25 cellular contexts compared by ENCODE assay signal in the genomic region with DNA sequence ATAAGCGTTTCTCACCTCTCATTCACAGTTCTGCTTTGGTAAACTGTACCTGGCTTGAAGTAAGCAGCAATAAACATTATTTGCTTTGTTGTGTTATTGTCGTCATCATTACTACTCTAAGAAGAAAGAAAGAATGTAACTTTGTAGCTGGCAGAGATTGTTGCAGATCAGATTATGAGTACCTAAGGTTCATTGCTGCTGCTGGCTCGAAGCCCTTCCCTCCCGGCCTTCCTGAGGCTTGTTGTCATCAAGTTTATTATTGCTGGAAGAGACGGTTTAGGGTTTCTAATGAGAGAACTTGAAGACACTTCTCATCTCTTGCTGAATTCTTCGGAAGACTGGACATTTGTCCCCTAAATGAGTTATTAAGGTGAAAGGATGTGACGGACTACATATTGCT.
"Had no signal": no experiment of that assay in that cellular context is flagged by ENCODE, and none has a peak within 500 bp of the region (broad histone marks: within the 10 kb centered on the region; RNA-seq: fewer than 3 reads in every experiment).

No MANE protein-coding gene starts in this region.

- H3K27me3 Mint-ChIP-seq: activated CD4-positive, alpha-beta memory T cell treated with anti-CD3 and anti-CD28 coated beads, Interleukin-2, amount 10 ng/mL, durations not matched to agents 7 days and 5 days; activated CD4-positive, alpha-beta T cell treated with anti-CD3 and anti-CD28 coated beads, Interleukin-2, amount 10 ng/mL, durations not matched to agents 7 days and 5 days; activated T-helper 17 cell treated with anti-CD3 and anti-CD28 coated beads, Interleukin-2, amount 50 U/mL, for 72 hours; naive B cell; stimulated activated naive B cell treated with anti-CD40 and anti-IgM and Interleukin-4, amounts not matched to agents 10 μg/mL and 1 μg/mL and 100 μg/mL, for 72 hours had no signal

- H3K9me3 Mint-ChIP-seq: activated CD4-positive, alpha-beta memory T cell treated with anti-CD3 and anti-CD28 coated beads, Interleukin-2, amount 10 ng/mL, durations not matched to agents 7 days and 5 days; activated CD4-positive, alpha-beta T cell treated with anti-CD3 and anti-CD28 coated beads, Interleukin-2, amount 10 ng/mL, durations not matched to agents 7 days and 5 days; activated T-cell treated with anti-CD3 and anti-CD28 coated beads, Interleukin-2, amount 50 U/mL, for 4 hours; activated T-helper 17 cell treated with anti-CD3 and anti-CD28 coated beads, Interleukin-2, amount 50 U/mL, for 72 hours; mesothelial cell of epicardium; neural crest cell; stimulated activated naive B cell treated with anti-CD40 and anti-IgM and Interleukin-4, amounts not matched to agents 10 μg/mL and 1 μg/mL and 100 μg/mL, for 72 hours had no signal

- H3K4me3 ChIP-seq: breast epithelium, gastroesophageal sphincter, pancreas, psoas muscle, stomach had no signal

- H3K27ac Mint-ChIP-seq: activated CD4-positive, alpha-beta memory T cell treated with anti-CD3 and anti-CD28 coated beads, Interleukin-2, amount 10 ng/mL, durations not matched to agents 7 days and 5 days; activated CD4-positive, alpha-beta T cell treated with anti-CD3 and anti-CD28 coated beads, Interleukin-2, amount 10 ng/mL, durations not matched to agents 7 days and 5 days; activated T-helper 17 cell treated with anti-CD3 and anti-CD28 coated beads, Interleukin-2, amount 50 U/mL, for 72 hours; mesothelial cell of epicardium; naive B cell; stimulated activated naive B cell treated with anti-CD40 and anti-IgM and Interleukin-4, amounts not matched to agents 10 μg/mL and 1 μg/mL and 100 μg/mL, for 72 hours had no signal

- H3K9me3 ChIP-seq: breast epithelium, gastroesophageal sphincter, pancreas, psoas muscle, stomach had no signal

- DNase-seq: activated CD4-positive, alpha-beta memory T cell treated with anti-CD3 and anti-CD28 coated beads, Interleukin-2, amount 10 ng/mL, durations not matched to agents 7 days and 5 days; activated CD4-positive, alpha-beta T cell treated with anti-CD3 and anti-CD28 coated beads for 1 hour; activated CD4-positive, alpha-beta T cell treated with anti-CD3 and anti-CD28 coated beads, Interleukin-2, amount 10 ng/mL, durations not matched to agents 7 days and 5 days; activated gamma-delta T cell treated with Interleukin-2 at 50 U/mL for 16 hours; activated naive CD4-positive, alpha-beta T cell treated with anti-CD3 and anti-CD28 coated beads, Interleukin-2, amount 50 U/mL, for 16 hours; activated T-cell treated with anti-CD3 and anti-CD28 coated beads, Interleukin-2, amount 50 U/mL, for 4 hours; effector memory CD4-positive, alpha-beta T cell; erythroblast; head of caudate nucleus; hippocampal formation; left cardiac atrium; naive B cell; nucleus accumbens; pancreas; psoas muscle; stimulated activated CD4-positive, alpha-beta T cell treated with anti-CD3 and anti-CD28 coated beads, Interleukin-15, amount 100 ng/mL, for 24 hours; stimulated activated CD4-positive, alpha-beta T cell treated with anti-CD3 and anti-CD28 coated beads, Interleukin-2, amount 100 ng/mL, for 24 hours; stimulated activated naive B cell treated with anti-CD40 and anti-IgM and Interleukin-4, amounts not matched to agents 10 μg/mL and 1 μg/mL and 100 μg/mL, for 72 hours; stomach; T-helper 2 cell had no signal

- H3K36me3 Mint-ChIP-seq: naive B cell; stimulated activated naive B cell treated with anti-CD40 and anti-IgM and Interleukin-4, amounts not matched to agents 10 μg/mL and 1 μg/mL and 100 μg/mL, for 72 hours had no signal

- H3K36me3 ChIP-seq: breast epithelium, gastroesophageal sphincter, pancreas, stomach had no signal

- ATAC-seq: activated T-cell treated with anti-CD3 and anti-CD28 coated beads, Interleukin-2, amount 50 U/mL, for 4 hours; activated T-helper 17 cell treated with anti-CD3 and anti-CD28 coated beads, Interleukin-2, amount 50 U/mL, for 72 hours; gastroesophageal sphincter; pancreas; stimulated activated naive B cell treated with anti-CD40 and anti-IgM and Interleukin-4, amounts not matched to agents 10 μg/mL and 1 μg/mL and 100 μg/mL, for 72 hours had no signal

- H3K4me1 ChIP-seq: breast epithelium, gastroesophageal sphincter, pancreas, psoas muscle, stomach had no signal

- H3K27ac ChIP-seq: breast epithelium, gastroesophageal sphincter, pancreas, psoas muscle, stomach had no signal

- H3K27me3 ChIP-seq: breast epithelium, gastroesophageal sphincter, pancreas had no signal

- H3K4me1 Mint-ChIP-seq: mesothelial cell of epicardium; naive B cell; neural crest cell; stimulated activated naive B cell treated with anti-CD40 and anti-IgM and Interleukin-4, amounts not matched to agents 10 μg/mL and 1 μg/mL and 100 μg/mL, for 72 hours had no signal

- H3K4me3 Mint-ChIP-seq: activated CD4-positive, alpha-beta memory T cell treated with anti-CD3 and anti-CD28 coated beads, Interleukin-2, amount 10 ng/mL, durations not matched to agents 7 days and 5 days; activated CD4-positive, alpha-beta T cell treated with anti-CD3 and anti-CD28 coated beads, Interleukin-2, amount 10 ng/mL, durations not matched to agents 7 days and 5 days; activated T-cell treated with anti-CD3 and anti-CD28 coated beads, Interleukin-2, amount 50 U/mL, for 4 hours; activated T-helper 17 cell treated with anti-CD3 and anti-CD28 coated beads, Interleukin-2, amount 50 U/mL, for 72 hours; mesothelial cell of epicardium; neural crest cell; stimulated activated naive B cell treated with anti-CD40 and anti-IgM and Interleukin-4, amounts not matched to agents 10 μg/mL and 1 μg/mL and 100 μg/mL, for 72 hours had no signal
